In genomic region chr7:135775915-135776314, GRCh38 we compare ENCODE assay signal across 10 cellular contexts. TPM values are rescaled to one million over a fixed set of nuclear protein-coding genes. Genes with fewer than 3 reads are reported as not detected.
"Had no signal": no experiment of that assay in that cellular context is flagged by ENCODE, and none has a peak within 500 bp of the region (broad histone marks: within the 10 kb centered on the region; RNA-seq: fewer than 3 reads in every experiment).

No MANE protein-coding gene starts in this region.

RNA-seq across cellular contexts. Expression of gene FAM180A, which starts 27.3 kb away (rescaled TPM):
- total RNA-seq: naive thymus-derived CD8-positive, alpha-beta T cell; natural killer cell treated with Interleukin-12 subunit alpha and Interleukin-12 subunit beta and Interleukin-15 and Interleukin-18, amount 100 ng/mL, for 72 hours; neural crest cell; pulmonary artery endothelial cell; temporal lobe had no signal
- polyA plus RNA-seq: naive thymus-derived CD8-positive, alpha-beta T cell had no signal

RNA-seq across cellular contexts. Expression of gene SLC13A4, which starts 47.9 kb away (rescaled TPM):
- total RNA-seq: naive thymus-derived CD8-positive, alpha-beta T cell; natural killer cell treated with Interleukin-12 subunit alpha and Interleukin-12 subunit beta and Interleukin-15 and Interleukin-18, amount 100 ng/mL, for 72 hours; pancreas; pulmonary artery endothelial cell; stomach; tibial nerve; upper lobe of right lung; urinary bladder had no signal
